ENCODE assay signal across 14 cellular contexts in the genomic region with DNA sequence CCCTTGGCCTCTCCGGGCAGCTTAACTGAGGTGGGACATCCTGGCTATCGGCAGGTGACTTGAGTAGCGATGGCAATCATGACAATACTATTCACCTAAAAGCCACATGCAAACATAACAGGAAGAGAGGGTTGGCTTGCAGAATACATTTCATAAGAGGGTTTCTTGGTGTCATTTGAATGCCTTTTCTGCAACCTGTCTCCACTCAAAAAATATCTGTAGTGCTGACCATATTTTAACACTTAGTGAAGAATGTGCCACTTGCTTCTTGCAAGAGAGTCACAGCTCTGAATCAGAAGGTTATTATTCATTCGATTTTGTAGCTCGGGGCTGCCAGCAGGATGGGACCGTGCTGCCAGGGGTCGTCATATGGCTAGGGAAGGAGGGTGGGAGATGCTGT.
"Had no signal": no experiment of that assay in that cellular context is flagged by ENCODE, and none has a peak within 500 bp of the region (broad histone marks: within the 10 kb centered on the region; RNA-seq: fewer than 3 reads in every experiment).

No MANE protein-coding gene starts in this region.

- H3K36me3 ChIP-seq: gastrocnemius medialis, neutrophil, prostate gland, right lobe of liver, spleen, upper lobe of right lung had no signal

- H3K4me3 ChIP-seq: gastrocnemius medialis, prostate gland, right lobe of liver, spleen, upper lobe of right lung had no signal

- H3K9me3 ChIP-seq: gastrocnemius medialis, neutrophil, prostate gland, right lobe of liver, upper lobe of right lung had no signal

- H3K4me3 Mint-ChIP-seq: activated CD8-positive, alpha-beta T cell treated with anti-CD3 and anti-CD28 coated beads for 36 hours; activated T-cell treated with anti-CD3 and anti-CD28 coated beads, Interleukin-2, amount 50 U/mL, for 72 hours had no signal

- H3K27me3 Mint-ChIP-seq: activated CD8-positive, alpha-beta T cell treated with anti-CD3 and anti-CD28 coated beads for 36 hours had no signal

- H3K4me1 ChIP-seq: prostate gland, right lobe of liver, upper lobe of right lung had no signal

- H3K27me3 ChIP-seq: gastrocnemius medialis, neutrophil, right lobe of liver, spleen, upper lobe of right lung had no signal

- DNase-seq: activated CD4-positive, alpha-beta T cell treated with anti-CD3 and anti-CD28 coated beads for 4 hours; activated CD8-positive, alpha-beta memory T cell treated with anti-CD3 and anti-CD28 coated beads, Interleukin-2, amount 50 U/mL, for 4 hours; activated CD8-positive, alpha-beta T cell treated with anti-CD3 and anti-CD28 coated beads for 36 hours; activated T-cell treated with anti-CD3 and anti-CD28 coated beads, Interleukin-2, amount 50 U/mL, for 72 hours; aorta; gastrocnemius medialis; kidney glomerular epithelial cell; right lobe of liver; spleen; stimulated activated CD4-positive, alpha-beta T cell treated with anti-CD3 and anti-CD28 coated beads, Interleukin-1b, Interleukin-23, amount 100 ng/mL, for 48 hours; stimulated activated naive CD4-positive, alpha-beta T cell; upper lobe of right lung had no signal

- H3K9me3 Mint-ChIP-seq: activated CD8-positive, alpha-beta T cell treated with anti-CD3 and anti-CD28 coated beads for 36 hours; activated T-cell treated with anti-CD3 and anti-CD28 coated beads, Interleukin-2, amount 50 U/mL, for 72 hours had no signal

- H3K27ac ChIP-seq: gastrocnemius medialis, neutrophil, prostate gland, right lobe of liver, upper lobe of right lung had no signal

- H3K27ac Mint-ChIP-seq: activated CD8-positive, alpha-beta T cell treated with anti-CD3 and anti-CD28 coated beads for 36 hours; activated T-cell treated with anti-CD3 and anti-CD28 coated beads, Interleukin-2, amount 50 U/mL, for 72 hours had no signal

- ATAC-seq: activated CD8-positive, alpha-beta T cell treated with anti-CD3 and anti-CD28 coated beads for 36 hours; activated T-cell treated with anti-CD3 and anti-CD28 coated beads, Interleukin-2, amount 50 U/mL, for 72 hours; gastrocnemius medialis; right lobe of liver; upper lobe of right lung had no signal
